32 cellular contexts compared by ENCODE assay signal in genomic region chr2:46213906-46214305, GRCh38.
"Had no signal": no experiment of that assay in that cellular context is flagged by ENCODE, and none has a peak within 500 bp of the region (broad histone marks: within the 10 kb centered on the region; RNA-seq: fewer than 3 reads in every experiment).

No MANE protein-coding gene starts in this region.

- DNase-seq: activated B cell treated with CpG ODN at 0.5 μM for 24 hours; activated CD4-positive, alpha-beta memory T cell treated with anti-CD3 and anti-CD28 coated beads for 36 hours; activated CD4-positive, alpha-beta T cell treated with anti-CD3 and anti-CD28 coated beads for 4 hours; activated CD4-positive, alpha-beta T cell treated with anti-CD3 and anti-CD28 coated beads, Interleukin-2, amount 10 ng/mL, durations not matched to agents 24 days and 14 days; activated CD4-positive, alpha-beta T cell treated with anti-CD3 and anti-CD28 coated beads, Interleukin-2, amount 50 U/mL, for 1 hour; activated CD4-positive, alpha-beta T cell treated with anti-CD3 and anti-CD28 coated beads, Interleukin-2, amount 50 U/mL, for 4 hours; activated CD4-positive, CD25-positive, alpha-beta regulatory T cell treated with anti-CD3 and anti-CD28 coated beads, Interleukin-2, amount 50 U/mL, for 72 hours; activated CD8-positive, alpha-beta memory T cell treated with anti-CD3 and anti-CD28 coated beads, Interleukin-2, amount 50 U/mL, for 4 hours; activated CD8-positive, alpha-beta T cell treated with anti-CD3 and anti-CD28 coated beads for 36 hours; activated effector memory CD4-positive, alpha-beta T cell treated with anti-CD3 and anti-CD28 coated beads, Interleukin-2, amount 50 U/mL, for 16 hours; activated gamma-delta T cell treated with Interleukin-2 at 50 U/mL for 16 hours; activated naive CD4-positive, alpha-beta T cell; activated naive CD4-positive, alpha-beta T cell treated with anti-CD3 and anti-CD28 coated beads for 36 hours; activated naive CD4-positive, alpha-beta T cell treated with anti-CD3 and anti-CD28 coated beads, Interleukin-2, amount 50 U/mL, for 16 hours; activated naive CD8-positive, alpha-beta T cell treated with anti-CD3 and anti-CD28 coated beads for 36 hours; activated T-cell treated with anti-CD3 and anti-CD28 coated beads for 4 hours; activated T-cell treated with anti-CD3 and anti-CD28 coated beads, Interleukin-2, amount 50 U/mL, for 1 hour; activated T-cell treated with anti-CD3 and anti-CD28 coated beads, Interleukin-2, amount 50 U/mL, for 4 hours; activated T-cell treated with anti-CD3 and anti-CD28 coated beads, Interleukin-2, amount 50 U/mL, for 72 hours; adrenal gland; amniotic stem cell; aorta; body of pancreas; brain microvascular endothelial cell; central memory CD4-positive, alpha-beta T cell; T-helper 1 cell; T-helper 2 cell; T-helper 9 cell had no signal

- H3K4me1 ChIP-seq: adrenal gland, body of pancreas, breast epithelium had no signal

- H3K4me3 ChIP-seq: adrenal gland, body of pancreas, breast epithelium had no signal

- H3K9me3 ChIP-seq: body of pancreas had no signal

- FAIRE-seq: astrocyte, TTC549 had no signal

- H3K27me3 ChIP-seq: adrenal gland, body of pancreas, brain microvascular endothelial cell, breast epithelium had no signal

- H3K36me3 ChIP-seq: adrenal gland, brain microvascular endothelial cell, breast epithelium had no signal

- H3K27ac ChIP-seq: adrenal gland, body of pancreas, brain microvascular endothelial cell, breast epithelium, VCaP had no signal
